Comparison of ENCODE assay signal across 11 cellular contexts in the genomic region with DNA sequence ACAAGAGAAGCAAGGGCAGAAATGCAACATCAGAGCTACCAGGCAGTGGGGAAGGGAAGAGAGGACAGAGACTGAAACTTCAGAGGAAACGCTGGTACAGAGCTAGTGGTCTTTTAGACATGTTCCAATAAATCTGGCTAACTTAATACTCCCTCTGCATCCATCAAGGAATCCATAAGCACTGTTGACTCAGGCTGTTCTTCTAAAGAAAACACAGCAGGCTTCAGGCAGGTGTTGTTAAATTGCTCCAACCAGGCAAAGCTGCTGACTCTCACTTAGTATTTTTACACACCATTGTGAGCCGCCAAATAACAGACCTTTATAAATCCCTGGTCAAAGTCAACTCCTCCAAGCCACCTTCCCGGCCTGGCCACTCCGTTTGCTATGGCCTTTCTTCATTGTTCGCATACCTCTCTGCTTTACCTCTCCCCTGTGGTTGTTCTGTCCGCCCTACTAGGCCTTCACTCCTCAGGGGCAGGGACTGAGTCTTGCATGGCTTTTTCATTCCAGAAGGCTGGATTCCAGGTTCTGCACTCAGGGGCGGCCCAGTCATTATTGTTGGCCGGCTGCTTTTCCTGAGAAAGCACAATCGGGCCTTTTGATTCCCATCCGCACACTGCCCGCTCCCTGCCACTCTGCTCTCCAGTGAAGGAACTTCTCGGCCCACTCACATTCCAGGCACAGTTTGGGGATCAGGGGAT. TPM values are rescaled to one million over a fixed set of nuclear protein-coding genes. Genes with fewer than 3 reads are reported as not detected.
A peak's percentile ranks its signal among the peaks of the same experiment; 100 is the strongest.
DNase-seq lines count a peak whose midpoint lies in the region; ATAC-seq and TF ChIP-seq lines count a peak whose summit lies in the region.
"Had no signal": no experiment of that assay in that cellular context is flagged by ENCODE, and none has a peak within 500 bp of the region (broad histone marks: within the 10 kb centered on the region; RNA-seq: fewer than 3 reads in every experiment).

No MANE protein-coding gene starts in this region.

- dilution Hi-C loops in IMR-90 (cut with HindIII; ENCODE audit: low sequenced_read_pairs, unreplicated experiment), result no loop called here

- intact Hi-C loops in IMR-90 (cut with micrococcal nuclease) (no loop called here), ascending aorta (cut with DNase I) (loop anchor here (2.0 kb wide), 1 partner anchor 15 kb away; no protein-coding TSS in a partner anchor), right cardiac atrium (cut with DNase I) (no loop called here), gastrocnemius medialis (cut with DNase I; ENCODE audit: low total_unique reads) (no loop called here)

- H3K23ac ChIP-seq in IMR-90 (ENCODE audit: low read depth, low read length), result peak overlapping the region; percentile 28; the same call in 1 of the 2 replicates

- H3K18ac ChIP-seq in IMR-90 (ENCODE audit: low read depth, low read length), result no peak overlapping the region

- no peak overlapping the region for H3K56ac ChIP-seq in IMR-90 (ENCODE audit: extremely low read depth, insufficient read depth, low read length)

- peaks cover 6 to 90% of the 10 kb centered on the region in 2 experiments; a peak in 3 of 4 replicates for H3K79me1 ChIP-seq in IMR-90 (ENCODE audit: low read depth in 1 of 2, low read length in 2 of 2)

- H2BK20ac ChIP-seq in IMR-90 (ENCODE audit: low read depth, low read length), result no peak overlapping the region

- peak overlapping the region; percentile 31 for H2BK5ac ChIP-seq in IMR-90 (ENCODE audit: low read depth, low read length, poor library complexity, severe bottlenecking)

- H3K9ac ChIP-seq in IMR-90 (ENCODE audit: low read depth, low read length), result no peak overlapping the region
- H3K9ac ChIP-seq: BLaER1 treated with 17β-estradiol and CSF1 and Interleukin-3, amounts not matched to agents 10 nM and 100 nM had no signal

- peaks cover 28% of the 10 kb centered on the region for H4K20me1 ChIP-seq in IMR-90 (ENCODE audit: insufficient read depth, low read length)

- POLR2A ChIA-PET in IMR-90 (lab: Charles Lee; ENCODE audit: unreplicated experiment), result no interaction called here

- TF ChIP-seq CTCF in IMR-90 (conservative IDR thresholded peaks at IDR 0.05; ENCODE audit: low read depth, low read length) (no peak), ascending aorta (IDR thresholded peaks at IDR 0.05) (no peak), gastrocnemius medialis (IDR thresholded peaks at IDR 0.05 in 4 of 5, conservative IDR thresholded peaks at IDR 0.05 in 1 of 5) (no peak)

- no TSS peak for BruUV-seq in IMR-90 (replicated peaks; lab: Mats Ljungman, UMichigan)

- no peak overlapping the region for H3K4me3 ChIP-seq in IMR-90 (ENCODE audit: insufficient read depth, low read depth, low read length)
- peak overlapping the region in 1 of 2 donors; percentile 29 for H3K4me3 ChIP-seq in ascending aorta
- H3K4me3 ChIP-seq in right cardiac atrium (ENCODE audit: low read length), result no peak overlapping the region
- no peak overlapping the region for H3K4me3 ChIP-seq in gastrocnemius medialis
- H3K4me3 ChIP-seq: BLaER1 treated with 17β-estradiol and CSF1 and Interleukin-3, amounts not matched to agents 10 nM and 100 nM had no signal

- H2AFZ ChIP-seq in IMR-90 (replicated peaks; ENCODE audit: low read length, poor library complexity), result no peak overlapping the region

- H4K91ac ChIP-seq in IMR-90 (ENCODE audit: insufficient read depth, low read depth, low read length), result 0 out of 2 replicates have a peak overlapping the region, but pooled peaks have one; percentile 5

- DNase-seq in IMR-90 (no peak), ascending aorta (ENCODE audit: low spot score in 2 of 2) (peak in 1 of 2 donors; percentile 80), right cardiac atrium (peak; percentile 69 to 85 (median 81)), gastrocnemius medialis (peak in 1 of 2 donors; percentile 38), NCI-H526 (lab: John Stamatoyannopoulos, UW) (no peak)
- DNase-seq: activated T-cell treated with anti-CD3 and anti-CD28 coated beads, Interleukin-2, amount 50 U/mL, for 1 hour; NCI-H226 had no signal

- H3K27ac ChIP-seq in IMR-90 (ENCODE audit: insufficient read depth, low read length), result no peak overlapping the region
- H3K27ac ChIP-seq in ascending aorta, result peak overlapping the region; percentile 83 to 91
- peak overlapping the region; percentile 31 for H3K27ac ChIP-seq in right cardiac atrium (ENCODE audit: low read length)
- peak overlapping the region; percentile 32 to 47 (median 39) for H3K27ac ChIP-seq in gastrocnemius medialis
- H3K27ac ChIP-seq: BLaER1 treated with 17β-estradiol and CSF1 and Interleukin-3, amounts not matched to agents 10 nM and 100 nM had no signal

- H3K14ac ChIP-seq in IMR-90 (replicated peaks; ENCODE audit: low read depth, low read length), result peak overlapping the region; percentile 56; the same call in 1 of the 2 replicates

- ATAC-seq in IMR-90 (ENCODE audit: low read depth) (no peak), right cardiac atrium (peak; percentile 75 to 82), gastrocnemius medialis (peak; percentile 30 to 50), GM19023 (IDR thresholded peaks at IDR 0.05; ENCODE audit: unreplicated experiment) (no peak), HG03432 (IDR thresholded peaks at IDR 0.05; ENCODE audit: unreplicated experiment) (no peak), GM21423 (IDR thresholded peaks at IDR 0.05; ENCODE audit: unreplicated experiment) (no peak)

- in situ Hi-C loops in IMR-90 (cut with MboI; ENCODE audit: low sequenced_read_pairs) (loop anchor here (25.0 kb wide), 1 partner anchor 846 kb away; no protein-coding TSS in a partner anchor), gastrocnemius medialis (cut with MboI; ENCODE audit: low sequenced_read_pairs in 4 of 4) (no loop called here)

- H3K4me2 ChIP-seq in IMR-90 (ENCODE audit: low read depth, low read length), result no peak overlapping the region
- H3K4me2 ChIP-seq: BLaER1 treated with 17β-estradiol and CSF1 and Interleukin-3, amounts not matched to agents 10 nM and 100 nM had no signal

- peaks cover 40% of the 10 kb centered on the region for H3K9me1 ChIP-seq in IMR-90 (ENCODE audit: insufficient read depth, low read length)

- H2BK120ac ChIP-seq in IMR-90 (ENCODE audit: low read depth, low read length), result no peak overlapping the region

- no peak overlapping the region for H2AK9ac ChIP-seq in IMR-90 (replicated peaks; ENCODE audit: low read depth, low read length, poor library complexity)

- H3K36me3 ChIP-seq in IMR-90 (ENCODE audit: control insufficient read depth, insufficient read depth, low read length) (peaks cover 15% of the 10 kb centered on the region), ascending aorta (no peaks in the 10 kb centered on the region), gastrocnemius medialis (no peaks in the 10 kb centered on the region)

- no peak overlapping the region for H2BK15ac ChIP-seq in IMR-90 (ENCODE audit: low read depth, low read length)

- H3K9me3 ChIP-seq in IMR-90 (ENCODE audit: control insufficient read depth, insufficient read depth, low read length) (no peaks in the 10 kb centered on the region), ascending aorta (no peaks in the 10 kb centered on the region), right cardiac atrium (ENCODE audit: control insufficient read depth, low read length) (no peaks in the 10 kb centered on the region), gastrocnemius medialis (no peaks in the 10 kb centered on the region)

- H3K27me3 ChIP-seq in IMR-90 (ENCODE audit: control insufficient read depth, insufficient read depth, low read length) (no peaks in the 10 kb centered on the region), ascending aorta (no peaks in the 10 kb centered on the region), right cardiac atrium (ENCODE audit: control insufficient read depth, insufficient read depth) (no peaks in the 10 kb centered on the region), gastrocnemius medialis (no peaks in the 10 kb centered on the region)
- H3K27me3 ChIP-seq: BLaER1 treated with 17β-estradiol and CSF1 and Interleukin-3, amounts not matched to agents 10 nM and 100 nM had no signal

- H3K4me1 ChIP-seq in IMR-90 (ENCODE audit: control insufficient read depth, insufficient read depth, low read length) (peaks cover 58% of the 10 kb centered on the region), ascending aorta (peaks cover 56 to 92% of the 10 kb centered on the region in 2 donors), right cardiac atrium (ENCODE audit: control insufficient read depth, insufficient read depth, low read length) (peaks cover 26% of the 10 kb centered on the region), gastrocnemius medialis (peaks cover 35 to 70% of the 10 kb centered on the region in 2 donors)

- H4K8ac ChIP-seq in IMR-90 (ENCODE audit: low read depth in 2 of 2, low read length in 2 of 2), result peak overlapping the region in 1 of 2 experiments; percentile 20; a peak in 1 of 4 replicates

- CTCF ChIA-PET in IMR-90 (lab: Yijun Ruan, JAX), result no interaction called here

- TF ChIP-seq RAD21 in IMR-90 (IDR thresholded peaks at IDR 0.05; ENCODE audit: low read length), result no peak

- TF ChIP-seq POLR2A in IMR-90 (IDR thresholded peaks at IDR 0.05; ENCODE audit: low read depth, low read length) (no peak), gastrocnemius medialis (IDR thresholded peaks at IDR 0.05) (no peak)

- 60% methylated on average over 1 of the region's 12 CpGs; no CpG with 5 or more reads in 1 of the 2 experiments for WGBS in IMR-90 (ENCODE audit: extremely low coverage in 2 of 2, insufficient read length in 1 of 2), 2 experiments
- 55% methylated on average over 12 of the region's 12 CpGs for WGBS in right cardiac atrium

- H3K4ac ChIP-seq in IMR-90 (ENCODE audit: low read depth, low read length), result peak overlapping the region; percentile 32

- peak overlapping the region; percentile 22; the same call in 1 of the 2 replicates for H2AK5ac ChIP-seq in IMR-90 (ENCODE audit: low read depth, low read length)

- H4K5ac ChIP-seq in IMR-90 (ENCODE audit: low read depth, low read length), result no peak overlapping the region

TF ChIP-seq in IMR-90, 13 proteins besides CTCF, POLR2A, EP300 and RAD21 (continues in another document):
- TF ChIP-seq, protein P1, sequence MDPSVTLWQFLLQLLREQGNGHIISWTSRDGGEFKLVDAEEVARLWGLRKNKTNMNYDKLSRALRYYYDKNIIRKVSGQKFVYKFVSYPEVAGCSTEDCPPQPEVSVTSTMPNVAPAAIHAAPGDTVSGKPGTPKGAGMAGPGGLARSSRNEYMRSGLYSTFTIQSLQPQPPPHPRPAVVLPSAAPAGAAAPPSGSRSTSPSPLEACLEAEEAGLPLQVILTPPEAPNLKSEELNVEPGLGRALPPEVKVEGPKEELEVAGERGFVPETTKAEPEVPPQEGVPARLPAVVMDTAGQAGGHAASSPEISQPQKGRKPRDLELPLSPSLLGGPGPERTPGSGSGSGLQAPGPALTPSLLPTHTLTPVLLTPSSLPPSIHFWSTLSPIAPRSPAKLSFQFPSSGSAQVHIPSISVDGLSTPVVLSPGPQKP (IDR thresholded peaks at IDR 0.05; ENCODE audit: borderline replicate concordance, low read depth, low read length), result no peak

RNA-seq across cellular contexts. Expression of gene CREB3L2, which starts 18.4 kb away (rescaled TPM):
- total RNA-seq in IMR-90 (2012; rRNA removed) (35.8 and 42.3 TPM in 2 replicates), ascending aorta (38.5 TPM), right cardiac atrium (10 to 100 TPM; 37.0 to 75.1 (median 39.8) TPM), gastrocnemius medialis (10 to 100 TPM in 1 of 4 donors, 1 to 10 TPM in 3; 2.8 to 12.0 (median 5.4) TPM)
- polyA plus RNA-seq in IMR-90 (2012; rRNA removed) (57.9 and 65.1 TPM in 2 replicates), right cardiac atrium (10.7 TPM)
- 31.6 and 44.4 TPM in 2 replicates for polyA plus RNA-seq in IMR-90 (2012; cell fraction: cytosol; rRNA removed)
- 38.6 and 56.6 TPM in 2 replicates for polyA plus RNA-seq in IMR-90 (2012; cell fraction: nucleus; rRNA removed; ENCODE audit: low replicate concordance)

Comparison
In these comparisons a context has a peak if more than half of its experiments do, and no peak if none do; other contexts are left out.
1. ATAC-seq: peak in right cardiac atrium (2 of 2) and gastrocnemius medialis (2 of 2); none in IMR-90 (single experiment), GM19023 (single experiment), HG03432 (single experiment) and GM21423 (single experiment).
2. DNase-seq: peak in right cardiac atrium (3 of 3); none in IMR-90 (single experiment) and NCI-H526 (0 of 2).